In genomic region chr9:131590907-131591844, GRCh38 we compare ENCODE assay signal across 2 cellular contexts.
TF ChIP-seq lines count a peak whose summit lies in the region.

No MANE protein-coding gene starts in this region.

TF ChIP-seq in HEK293, 187 proteins besides CTCF, POLR2A, EP300 and RAD21 (continued from another document and continues in another):
- TF ChIP-seq KLF9 (tag by site-specific recombination; IDR thresholded peaks at IDR 0.05; ENCODE audit: low read depth) (no peak), FEZF1 (tag by site-specific recombination; IDR thresholded peaks at IDR 0.05) (no peak), ZNF555 (tag by site-specific recombination; conservative IDR thresholded peaks at IDR 0.05) (no peak), ZNF623 (tag by site-specific recombination; IDR thresholded peaks at IDR 0.05) (no peak), ZNF830 (tag by site-specific recombination; IDR thresholded peaks at IDR 0.05; ENCODE audit: low read depth) (no peak), HOXD13 (CRISPR knock-in tag; IDR thresholded peaks at IDR 0.05; ENCODE audit: borderline replicate concordance) (no peak), PATZ1 (tag by site-specific recombination; IDR thresholded peaks at IDR 0.05) (peak; percentile 69), ZNF155 (tag by site-specific recombination; IDR thresholded peaks at IDR 0.05) (no peak), ZXDB (tag by site-specific recombination; IDR thresholded peaks at IDR 0.05) (no peak), TRIM28 (IDR thresholded peaks at IDR 0.05; ENCODE audit: borderline replicate concordance, low read length) (no peak), ZSCAN30 (tag by site-specific recombination; IDR thresholded peaks at IDR 0.05) (no peak), BCL6B (tag by site-specific recombination; IDR thresholded peaks at IDR 0.05) (no peak), ZNF112 (tag by site-specific recombination; IDR thresholded peaks at IDR 0.05) (no peak), ZNF664 (tag by site-specific recombination; IDR thresholded peaks at IDR 0.05) (no peak), ZNF211 (tag by site-specific recombination; IDR thresholded peaks at IDR 0.05; ENCODE audit: low read depth) (no peak), GLI4 (tag by site-specific recombination; IDR thresholded peaks at IDR 0.05) (no peak), ZSCAN16 (tag by site-specific recombination; IDR thresholded peaks at IDR 0.05) (no peak)
- TF ChIP-seq, protein P1, sequence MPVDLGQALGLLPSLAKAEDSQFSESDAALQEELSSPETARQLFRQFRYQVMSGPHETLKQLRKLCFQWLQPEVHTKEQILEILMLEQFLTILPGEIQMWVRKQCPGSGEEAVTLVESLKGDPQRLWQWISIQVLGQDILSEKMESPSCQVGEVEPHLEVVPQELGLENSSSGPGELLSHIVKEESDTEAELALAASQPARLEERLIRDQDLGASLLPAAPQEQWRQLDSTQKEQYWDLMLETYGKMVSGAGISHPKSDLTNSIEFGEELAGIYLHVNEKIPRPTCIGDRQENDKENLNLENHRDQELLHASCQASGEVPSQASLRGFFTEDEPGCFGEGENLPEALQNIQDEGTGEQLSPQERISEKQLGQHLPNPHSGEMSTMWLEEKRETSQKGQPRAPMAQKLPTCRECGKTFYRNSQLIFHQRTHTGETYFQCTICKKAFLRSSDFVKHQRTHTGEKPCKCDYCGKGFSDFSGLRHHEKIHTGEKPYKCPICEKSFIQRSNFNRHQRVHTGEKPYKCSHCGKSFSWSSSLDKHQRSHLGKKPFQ (tag by site-specific recombination; IDR thresholded peaks at IDR 0.05) = no peak
- TF ChIP-seq, protein P2, sequence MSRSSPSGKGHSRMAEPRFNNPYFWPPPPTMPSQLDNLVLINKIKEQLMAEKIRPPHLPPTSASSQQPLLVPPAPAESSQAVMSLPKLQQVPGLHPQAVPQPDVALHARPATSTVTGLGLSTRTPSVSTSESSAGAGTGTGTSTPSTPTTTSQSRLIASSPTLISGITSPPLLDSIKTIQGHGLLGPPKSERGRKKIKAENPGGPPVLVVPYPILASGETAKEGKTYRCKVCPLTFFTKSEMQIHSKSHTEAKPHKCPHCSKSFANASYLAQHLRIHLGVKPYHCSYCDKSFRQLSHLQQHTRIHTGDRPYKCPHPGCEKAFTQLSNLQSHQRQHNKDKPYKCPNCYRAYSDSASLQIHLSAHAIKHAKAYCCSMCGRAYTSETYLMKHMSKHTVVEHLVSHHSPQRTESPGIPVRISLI (tag by site-specific recombination; IDR thresholded peaks at IDR 0.05) = no peak
- TF ChIP-seq, protein P3, sequence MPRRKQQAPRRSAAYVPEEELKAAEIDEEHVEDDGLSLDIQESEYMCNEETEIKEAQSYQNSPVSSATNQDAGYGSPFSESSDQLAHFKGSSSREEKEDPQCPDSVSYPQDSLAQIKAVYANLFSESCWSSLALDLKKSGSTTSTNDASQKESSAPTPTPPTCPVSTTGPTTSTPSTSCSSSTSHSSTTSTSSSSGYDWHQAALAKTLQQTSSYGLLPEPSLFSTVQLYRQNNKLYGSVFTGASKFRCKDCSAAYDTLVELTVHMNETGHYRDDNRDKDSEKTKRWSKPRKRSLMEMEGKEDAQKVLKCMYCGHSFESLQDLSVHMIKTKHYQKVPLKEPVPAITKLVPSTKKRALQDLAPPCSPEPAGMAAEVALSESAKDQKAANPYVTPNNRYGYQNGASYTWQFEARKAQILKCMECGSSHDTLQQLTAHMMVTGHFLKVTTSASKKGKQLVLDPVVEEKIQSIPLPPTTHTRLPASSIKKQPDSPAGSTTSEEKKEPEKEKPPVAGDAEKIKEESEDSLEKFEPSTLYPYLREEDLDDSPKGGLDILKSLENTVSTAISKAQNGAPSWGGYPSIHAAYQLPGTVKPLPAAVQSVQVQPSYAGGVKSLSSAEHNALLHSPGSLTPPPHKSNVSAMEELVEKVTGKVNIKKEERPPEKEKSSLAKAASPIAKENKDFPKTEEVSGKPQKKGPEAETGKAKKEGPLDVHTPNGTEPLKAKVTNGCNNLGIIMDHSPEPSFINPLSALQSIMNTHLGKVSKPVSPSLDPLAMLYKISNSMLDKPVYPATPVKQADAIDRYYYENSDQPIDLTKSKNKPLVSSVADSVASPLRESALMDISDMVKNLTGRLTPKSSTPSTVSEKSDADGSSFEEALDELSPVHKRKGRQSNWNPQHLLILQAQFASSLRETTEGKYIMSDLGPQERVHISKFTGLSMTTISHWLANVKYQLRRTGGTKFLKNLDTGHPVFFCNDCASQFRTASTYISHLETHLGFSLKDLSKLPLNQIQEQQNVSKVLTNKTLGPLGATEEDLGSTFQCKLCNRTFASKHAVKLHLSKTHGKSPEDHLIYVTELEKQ (tag by site-specific recombination; IDR thresholded peaks at IDR 0.05; ENCODE audit: borderline replicate concordance) = no peak

TF ChIP-seq in HepG2, 621 proteins besides CTCF, POLR2A, EP300 and RAD21 (continued from another document and continues in another):
- TF ChIP-seq HINFP (CRISPR knock-in tag; IDR thresholded peaks at IDR 0.05; ENCODE audit: low read depth) = peak; percentile 37; the same call in 1 of the 2 replicates
- TF ChIP-seq MIER3 (CRISPR knock-in tag; IDR thresholded peaks at IDR 0.05; ENCODE audit: borderline replicate concordance) = peak; percentile 50; the same call in 1 of the 2 replicates
- TF ChIP-seq ZNF567 (CRISPR knock-in tag; IDR thresholded peaks at IDR 0.05; ENCODE audit: borderline replicate concordance) = no peak
- TF ChIP-seq KDM5A (IDR thresholded peaks at IDR 0.05; ENCODE audit: borderline replicate concordance, low read length) = no peak
- 0 out of 2 replicates have a peak, but pooled peaks have one; percentile 61 for TF ChIP-seq KAT7 (CRISPR knock-in tag; IDR thresholded peaks at IDR 0.05; ENCODE audit: borderline replicate concordance)
- TF ChIP-seq, protein P4, sequence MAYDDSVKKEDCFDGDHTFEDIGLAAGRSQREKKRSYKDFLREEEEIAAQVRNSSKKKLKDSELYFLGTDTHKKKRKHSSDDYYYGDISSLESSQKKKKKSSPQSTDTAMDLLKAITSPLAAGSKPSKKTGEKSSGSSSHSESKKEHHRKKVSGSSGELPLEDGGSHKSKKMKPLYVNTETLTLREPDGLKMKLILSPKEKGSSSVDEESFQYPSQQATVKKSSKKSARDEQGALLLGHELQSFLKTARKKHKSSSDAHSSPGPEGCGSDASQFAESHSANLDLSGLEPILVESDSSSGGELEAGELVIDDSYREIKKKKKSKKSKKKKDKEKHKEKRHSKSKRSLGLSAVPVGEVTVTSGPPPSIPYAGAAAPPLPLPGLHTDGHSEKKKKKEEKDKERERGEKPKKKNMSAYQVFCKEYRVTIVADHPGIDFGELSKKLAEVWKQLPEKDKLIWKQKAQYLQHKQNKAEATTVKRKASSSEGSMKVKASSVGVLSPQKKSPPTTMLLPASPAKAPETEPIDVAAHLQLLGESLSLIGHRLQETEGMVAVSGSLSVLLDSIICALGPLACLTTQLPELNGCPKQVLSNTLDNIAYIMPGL (CRISPR knock-in tag; IDR thresholded peaks at IDR 0.05; ENCODE audit: borderline replicate concordance in 1 of 2, low read depth in 1 of 2) = peak; percentile 88 to 91
- 0 out of 2 replicates have a peak, but pooled peaks have one; percentile 56 for TF ChIP-seq ZNF800 (CRISPR knock-in tag; IDR thresholded peaks at IDR 0.05)
- peak; percentile 35; the same call in 1 of the 2 replicates for TF ChIP-seq PHF8 (CRISPR knock-in tag; IDR thresholded peaks at IDR 0.05)
- peak; percentile 67; the same call in 1 of the 2 replicates for TF ChIP-seq ZNF230 (CRISPR knock-in tag; IDR thresholded peaks at IDR 0.05)
- TF ChIP-seq, protein P5, sequence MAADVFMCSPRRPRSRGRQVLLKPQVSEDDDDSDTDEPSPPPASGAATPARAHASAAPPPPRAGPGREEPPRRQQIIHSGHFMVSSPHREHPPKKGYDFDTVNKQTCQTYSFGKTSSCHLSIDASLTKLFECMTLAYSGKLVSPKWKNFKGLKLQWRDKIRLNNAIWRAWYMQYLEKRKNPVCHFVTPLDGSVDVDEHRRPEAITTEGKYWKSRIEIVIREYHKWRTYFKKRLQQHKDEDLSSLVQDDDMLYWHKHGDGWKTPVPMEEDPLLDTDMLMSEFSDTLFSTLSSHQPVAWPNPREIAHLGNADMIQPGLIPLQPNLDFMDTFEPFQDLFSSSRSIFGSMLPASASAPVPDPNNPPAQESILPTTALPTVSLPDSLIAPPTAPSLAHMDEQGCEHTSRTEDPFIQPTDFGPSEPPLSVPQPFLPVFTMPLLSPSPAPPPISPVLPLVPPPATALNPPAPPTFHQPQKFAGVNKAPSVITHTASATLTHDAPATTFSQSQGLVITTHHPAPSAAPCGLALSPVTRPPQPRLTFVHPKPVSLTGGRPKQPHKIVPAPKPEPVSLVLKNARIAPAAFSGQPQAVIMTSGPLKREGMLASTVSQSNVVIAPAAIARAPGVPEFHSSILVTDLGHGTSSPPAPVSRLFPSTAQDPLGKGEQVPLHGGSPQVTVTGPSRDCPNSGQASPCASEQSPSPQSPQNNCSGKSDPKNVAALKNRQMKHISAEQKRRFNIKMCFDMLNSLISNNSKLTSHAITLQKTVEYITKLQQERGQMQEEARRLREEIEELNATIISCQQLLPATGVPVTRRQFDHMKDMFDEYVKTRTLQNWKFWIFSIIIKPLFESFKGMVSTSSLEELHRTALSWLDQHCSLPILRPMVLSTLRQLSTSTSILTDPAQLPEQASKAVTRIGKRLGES (CRISPR knock-in tag; IDR thresholded peaks at IDR 0.05; ENCODE audit: borderline replicate concordance) = no peak
- TF ChIP-seq ZNF101 (CRISPR knock-in tag; IDR thresholded peaks at IDR 0.05; ENCODE audit: borderline replicate concordance, low read depth) = no peak
- TF ChIP-seq GABPB1 (CRISPR knock-in tag; IDR thresholded peaks at IDR 0.05) = peak; percentile 65
- no peak for TF ChIP-seq THAP7 (CRISPR knock-in tag; IDR thresholded peaks at IDR 0.05)
- TF ChIP-seq ZNF639 (CRISPR knock-in tag; conservative IDR thresholded peaks at IDR 0.05) = 0 out of 2 replicates have a peak, but pooled peaks have one; percentile 42
- 0 out of 2 replicates have a peak, but pooled peaks have one; percentile 19 for TF ChIP-seq ZNF709 (CRISPR knock-in tag; IDR thresholded peaks at IDR 0.05)
- TF ChIP-seq ZGPAT (CRISPR knock-in tag; IDR thresholded peaks at IDR 0.05) = peak; percentile 53; the same call in 1 of the 2 replicates
- TF ChIP-seq, protein P6, sequence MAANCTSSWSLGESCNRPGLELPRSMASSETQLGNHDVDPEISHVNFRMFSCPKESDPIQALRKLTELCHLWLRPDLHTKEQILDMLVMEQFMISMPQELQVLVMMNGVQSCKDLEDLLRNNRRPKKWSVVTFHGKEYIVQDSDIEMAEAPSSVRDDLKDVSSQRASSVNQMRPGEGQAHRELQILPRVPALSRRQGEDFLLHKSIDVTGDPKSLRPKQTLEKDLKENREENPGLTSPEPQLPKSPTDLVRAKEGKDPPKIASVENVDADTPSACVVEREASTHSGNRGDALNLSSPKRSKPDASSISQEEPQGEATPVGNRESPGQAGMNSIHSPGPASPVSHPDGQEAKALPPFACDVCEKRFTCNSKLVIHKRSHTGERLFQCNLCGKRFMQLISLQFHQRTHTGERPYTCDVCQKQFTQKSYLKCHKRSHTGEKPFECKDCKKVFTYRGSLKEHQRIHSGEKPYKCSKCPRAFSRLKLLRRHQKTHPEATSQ (CRISPR knock-in tag; IDR thresholded peaks at IDR 0.05; ENCODE audit: borderline replicate concordance) = no peak
- no peak for TF ChIP-seq HIVEP1 (CRISPR knock-in tag; IDR thresholded peaks at IDR 0.05)
- TF ChIP-seq ZNF788 (CRISPR knock-in tag; IDR thresholded peaks at IDR 0.05; ENCODE audit: borderline replicate concordance) = peak; percentile 18; the same call in 1 of the 2 replicates
- peak; percentile 70 for TF ChIP-seq SPEN (CRISPR knock-in tag; IDR thresholded peaks at IDR 0.05; ENCODE audit: low read depth)
- TF ChIP-seq HOXA3 (CRISPR knock-in tag; IDR thresholded peaks at IDR 0.05) = peak; percentile 64
- 0 out of 2 replicates have a peak, but pooled peaks have one; percentile 50 for TF ChIP-seq MTA1 (CRISPR knock-in tag; IDR thresholded peaks at IDR 0.05; ENCODE audit: borderline replicate concordance)
